ENCODE assay signal across 10 cellular contexts in genomic region chr3:23760325-23760724, GRCh38. TPM values are rescaled to one million over a fixed set of nuclear protein-coding genes. Genes with fewer than 3 reads are reported as not detected.
A peak's percentile ranks its signal among the peaks of the same experiment; 100 is the strongest.
DNase-seq lines count a peak whose midpoint lies in the region; ATAC-seq and TF ChIP-seq lines count a peak whose summit lies in the region.
"Had no signal": no experiment of that assay in that cellular context is flagged by ENCODE, and none has a peak within 500 bp of the region (broad histone marks: within the 10 kb centered on the region; RNA-seq: fewer than 3 reads in every experiment).

No MANE protein-coding gene starts in this region.

- TF ChIP-seq CTCF in OCI-LY3 (IDR thresholded peaks at IDR 0.05; ENCODE audit: low read depth, low read length), result peak; percentile 46

- H3K4me3 ChIP-seq in OCI-LY3 (ENCODE audit: low read length), result no peak overlapping the region
- H3K4me3 ChIP-seq in CD8-positive, alpha-beta memory T cell (ENCODE audit: low read length), result no peak overlapping the region

- no peak overlapping the region for H2AFZ ChIP-seq in OCI-LY3 (ENCODE audit: low read depth, low read length)

- ATAC-seq in HG02623 (IDR thresholded peaks at IDR 0.05; ENCODE audit: unreplicated experiment), result peak; percentile 1
- ATAC-seq in stimulated activated memory B cell treated with anti-CD40 and anti-IgM and Interleukin-4, amounts not matched to agents 10 μg/mL and 1 μg/mL and 100 μg/mL, for 72 hours, result peak; percentile 32

- no peak overlapping the region for H3K27ac ChIP-seq in OCI-LY3 (ENCODE audit: low read length)
- H3K27ac ChIP-seq in CD8-positive, alpha-beta memory T cell (ENCODE audit: low read depth, low read length), result no peak overlapping the region

- no peaks in the 10 kb centered on the region for H4K20me1 ChIP-seq in OCI-LY3 (ENCODE audit: insufficient read depth, low read length)

- H3K36me3 ChIP-seq in OCI-LY3 (replicated peaks; ENCODE audit: low read depth, low read length), result no peaks in the 10 kb centered on the region
- no peaks in the 10 kb centered on the region for H3K36me3 ChIP-seq in CD8-positive, alpha-beta memory T cell (ENCODE audit: insufficient read depth, low read length)

- peaks cover 19% of the 10 kb centered on the region for H3K27me3 ChIP-seq in OCI-LY3 (ENCODE audit: low read depth, low read length)
- H3K27me3 ChIP-seq in CD8-positive, alpha-beta memory T cell (ENCODE audit: insufficient read depth, low read length, poor library complexity, severe bottlenecking), result no peaks in the 10 kb centered on the region

- no peaks in the 10 kb centered on the region for H3K9me3 Mint-ChIP-seq in stimulated activated memory B cell treated with anti-CD40 and anti-IgM and Interleukin-4, amounts not matched to agents 10 μg/mL and 1 μg/mL and 100 μg/mL, for 72 hours
- H3K9me3 Mint-ChIP-seq in CD8-positive, alpha-beta memory T cell, result no peaks in the 10 kb centered on the region

- H3K9me3 ChIP-seq in OCI-LY3 (ENCODE audit: insufficient read depth, low read length), result no peaks in the 10 kb centered on the region
- H3K9me3 ChIP-seq in CD8-positive, alpha-beta memory T cell (ENCODE audit: low read length), result no peaks in the 10 kb centered on the region

- no peaks in the 10 kb centered on the region for H3K79me2 ChIP-seq in OCI-LY3 (ENCODE audit: low read length)

- POLR2A ChIA-PET in CD8-positive, alpha-beta memory T cell (lab: Charles Lee), result no interaction called here

- H3K4me3 Mint-ChIP-seq in stimulated activated memory B cell treated with anti-CD40 and anti-IgM and Interleukin-4, amounts not matched to agents 10 μg/mL and 1 μg/mL and 100 μg/mL, for 72 hours, result no peak overlapping the region
- peak overlapping the region in 3 of 7 donors; percentile 16 to 30 (median 26) for H3K4me3 Mint-ChIP-seq in CD8-positive, alpha-beta memory T cell
- H3K4me3 Mint-ChIP-seq: activated naive CD8-positive, alpha-beta T cell had no signal

- no peak overlapping the region for H3K4me2 ChIP-seq in OCI-LY3 (ENCODE audit: low read length)

- H3K36me3 Mint-ChIP-seq in stimulated activated memory B cell treated with anti-CD40 and anti-IgM and Interleukin-4, amounts not matched to agents 10 μg/mL and 1 μg/mL and 100 μg/mL, for 72 hours, result no peaks in the 10 kb centered on the region
- H3K36me3 Mint-ChIP-seq in CD8-positive, alpha-beta memory T cell, result no peaks in the 10 kb centered on the region
- H3K36me3 Mint-ChIP-seq: activated naive CD8-positive, alpha-beta T cell had no signal

- H3K4me1 ChIP-seq in OCI-LY3 (ENCODE audit: low read length), result peaks cover 32% of the 10 kb centered on the region
- peaks cover 19% of the 10 kb centered on the region for H3K4me1 ChIP-seq in CD8-positive, alpha-beta memory T cell (ENCODE audit: insufficient read depth, low read length)

- H3K4me1 Mint-ChIP-seq in stimulated activated memory B cell treated with anti-CD40 and anti-IgM and Interleukin-4, amounts not matched to agents 10 μg/mL and 1 μg/mL and 100 μg/mL, for 72 hours, result peaks cover 31% of the 10 kb centered on the region
- H3K4me1 Mint-ChIP-seq in CD8-positive, alpha-beta memory T cell, result peaks cover 36 to 43% (median 43%) of the 10 kb centered on the region in 3 donors

- DNase-seq in NOMO-1 treated with DMSO at 0.1 percent for 48 hours (lab: John Stamatoyannopoulos, UW; ENCODE audit: unreplicated experiment), result peak; percentile 15
- DNase-seq in NOMO-1 treated with dmso at 0.1 percent for 144 hours (lab: John Stamatoyannopoulos, UW; ENCODE audit: unreplicated experiment), result no peak
- DNase-seq in kidney tubule cell (ENCODE audit: low spot score), result no peak
- DNase-seq in activated CD8-positive, alpha-beta memory T cell treated with anti-CD3 and anti-CD28 coated beads for 24 hours, result no peak
- DNase-seq in CD8-positive, alpha-beta memory T cell, result no peak
- DNase-seq: effector CD4-positive, alpha-beta T cell had no signal

- CTCF ChIA-PET in CD8-positive, alpha-beta memory T cell (lab: Charles Lee), result interaction anchor here (1.1 kb wide), 1 partner anchor 9 kb away, joined by 3 read pairs; no protein-coding TSS in a partner anchor

- no peaks in the 10 kb centered on the region for H3K27me3 Mint-ChIP-seq in stimulated activated memory B cell treated with anti-CD40 and anti-IgM and Interleukin-4, amounts not matched to agents 10 μg/mL and 1 μg/mL and 100 μg/mL, for 72 hours
- H3K27me3 Mint-ChIP-seq in CD8-positive, alpha-beta memory T cell, result no peaks in the 10 kb centered on the region
- H3K27me3 Mint-ChIP-seq: activated naive CD8-positive, alpha-beta T cell had no signal

- peak overlapping the region; percentile 78 for H3K27ac Mint-ChIP-seq in stimulated activated memory B cell treated with anti-CD40 and anti-IgM and Interleukin-4, amounts not matched to agents 10 μg/mL and 1 μg/mL and 100 μg/mL, for 72 hours
- H3K27ac Mint-ChIP-seq in CD8-positive, alpha-beta memory T cell, result peak overlapping the region in 3 of 8 donors; percentile 30 to 50 (median 34)
- H3K27ac Mint-ChIP-seq: activated naive CD8-positive, alpha-beta T cell had no signal

- no peak overlapping the region for H3K9ac ChIP-seq in OCI-LY3 (ENCODE audit: low read length)

RNA-seq across cellular contexts. Expression of gene UBE2E1, which starts 45.4 kb away (rescaled TPM):
- 10 to 100 TPM; 50.1 to 50.7 TPM for total RNA-seq in CD8-positive, alpha-beta memory T cell
- polyA plus RNA-seq in CD8-positive, alpha-beta memory T cell, result 8.1 TPM
